ENCODE assay signal across 29 cellular contexts in genomic region chr3:53402323-53402722, GRCh38.
"Had no signal": no experiment of that assay in that cellular context is flagged by ENCODE, and none has a peak within 500 bp of the region (broad histone marks: within the 10 kb centered on the region; RNA-seq: fewer than 3 reads in every experiment).

No MANE protein-coding gene starts in this region.

- H3K36me3 ChIP-seq: ascending aorta had no signal

- H3K27ac Mint-ChIP-seq: activated CD8-positive, alpha-beta T cell treated with anti-CD3 and anti-CD28 coated beads, Interleukin-2, amount 10 ng/mL, durations not matched to agents 7 days and 5 days; activated naive CD4-positive, alpha-beta T cell treated with anti-CD3 and anti-CD28 coated beads, Interleukin-2, amount 50 U/mL, for 24 hours; activated naive CD8-positive, alpha-beta T cell treated with anti-CD3 and anti-CD28 coated beads, Interleukin-2, amount 50 U/mL, for 24 hours; activated T-cell treated with anti-CD3 and anti-CD28 coated beads, Interleukin-2, amount 50 U/mL, for 24 hours; activated T-helper 1 cell treated with anti-CD3 and anti-CD28 coated beads, Interleukin-12 subunit alpha, Interleukin-12 subunit beta, Interleukin-2, Interleukin-4 antibody, amounts not matched to agents 30 ng/mL and 10 ng/mL and 1 ng/mL, durations not matched to agents 14 hours and 24 hours and 36 hours; WTC11 had no signal

- H3K27ac ChIP-seq: ascending aorta, body of pancreas, PC-9 had no signal

- H3K27me3 ChIP-seq: ascending aorta, body of pancreas had no signal

- H3K9ac ChIP-seq: SK-N-SH had no signal

- H3K9me3 ChIP-seq: ascending aorta, body of pancreas, SK-N-SH had no signal

- H3K36me3 Mint-ChIP-seq: activated naive CD4-positive, alpha-beta T cell treated with anti-CD3 and anti-CD28 coated beads, Interleukin-2, amount 50 U/mL, for 24 hours; WTC11 had no signal

- DNase-seq: activated CD4-positive, alpha-beta T cell treated with anti-CD3 and anti-CD28 coated beads for 48 hours; activated CD4-positive, alpha-beta T cell treated with anti-CD3 and anti-CD28 coated beads, Interleukin-2, amount 50 U/mL, for 4 hours; activated CD4-positive, CD25-positive, alpha-beta regulatory T cell treated with anti-CD3 and anti-CD28 coated beads, Interleukin-2, amount 50 U/mL, for 72 hours; activated CD8-positive, alpha-beta T cell treated with anti-CD3 and anti-CD28 coated beads, Interleukin-2, amount 10 ng/mL, durations not matched to agents 7 days and 5 days; activated effector memory CD4-positive, alpha-beta T cell treated with Interleukin-2 at 50 U/mL for 16 hours; activated naive CD4-positive, alpha-beta T cell; activated naive CD8-positive, alpha-beta T cell treated with anti-CD3 and anti-CD28 coated beads, Interleukin-2, amount 50 U/mL, for 24 hours; activated T-cell treated with anti-CD3 and anti-CD28 coated beads, Interleukin-2, amount 50 U/mL, for 24 hours; amniotic stem cell; body of pancreas; central memory CD4-positive, alpha-beta T cell; Karpas-422; MM.1S; NCI-H1092 treated with DMSO at 0.1 percent for 48 hours; NCI-H1417 treated with DMSO at 0.1 percent for 48 hours; NCI-H1694; NCI-H2029 treated with DMSO at 0.1 percent for 48 hours; NCI-H510A treated with DMSO at 0.1 percent for 48 hours; NCI-H69; PC-9; SHP77 treated with DMSO at 0.1 percent for 48 hours; SK-N-SH; SW 1271 had no signal

- H3K4me1 Mint-ChIP-seq: WTC11 had no signal

- H3K9me3 Mint-ChIP-seq: activated naive CD4-positive, alpha-beta T cell treated with anti-CD3 and anti-CD28 coated beads, Interleukin-2, amount 50 U/mL, for 24 hours; activated T-cell treated with anti-CD3 and anti-CD28 coated beads, Interleukin-2, amount 50 U/mL, for 24 hours; activated T-helper 1 cell treated with anti-CD3 and anti-CD28 coated beads, Interleukin-12 subunit alpha, Interleukin-12 subunit beta, Interleukin-2, Interleukin-4 antibody, amounts not matched to agents 30 ng/mL and 10 ng/mL and 1 ng/mL, durations not matched to agents 14 hours and 24 hours and 36 hours; WTC11 had no signal

- FAIRE-seq: bronchial epithelial cell, K562 had no signal

- H3K4me3 ChIP-seq: ascending aorta, body of pancreas, K562, PC-9 had no signal

- ATAC-seq: activated CD8-positive, alpha-beta T cell treated with anti-CD3 and anti-CD28 coated beads, Interleukin-2, amount 10 ng/mL, durations not matched to agents 7 days and 5 days; activated naive CD8-positive, alpha-beta T cell treated with anti-CD3 and anti-CD28 coated beads, Interleukin-2, amount 50 U/mL, for 24 hours; body of pancreas; K562; WTC11 had no signal

- H3K4me1 ChIP-seq: ascending aorta, body of pancreas had no signal

- H3K4me3 Mint-ChIP-seq: activated CD8-positive, alpha-beta T cell treated with anti-CD3 and anti-CD28 coated beads, Interleukin-2, amount 10 ng/mL, durations not matched to agents 7 days and 5 days; activated naive CD4-positive, alpha-beta T cell treated with anti-CD3 and anti-CD28 coated beads, Interleukin-2, amount 50 U/mL, for 24 hours; activated naive CD8-positive, alpha-beta T cell treated with anti-CD3 and anti-CD28 coated beads, Interleukin-2, amount 50 U/mL, for 24 hours; activated T-cell treated with anti-CD3 and anti-CD28 coated beads, Interleukin-2, amount 50 U/mL, for 24 hours; activated T-helper 1 cell treated with anti-CD3 and anti-CD28 coated beads, Interleukin-12 subunit alpha, Interleukin-12 subunit beta, Interleukin-2, Interleukin-4 antibody, amounts not matched to agents 30 ng/mL and 10 ng/mL and 1 ng/mL, durations not matched to agents 14 hours and 24 hours and 36 hours; WTC11 had no signal
